Comparison of ENCODE assay signal across 23 cellular contexts in the genomic region with DNA sequence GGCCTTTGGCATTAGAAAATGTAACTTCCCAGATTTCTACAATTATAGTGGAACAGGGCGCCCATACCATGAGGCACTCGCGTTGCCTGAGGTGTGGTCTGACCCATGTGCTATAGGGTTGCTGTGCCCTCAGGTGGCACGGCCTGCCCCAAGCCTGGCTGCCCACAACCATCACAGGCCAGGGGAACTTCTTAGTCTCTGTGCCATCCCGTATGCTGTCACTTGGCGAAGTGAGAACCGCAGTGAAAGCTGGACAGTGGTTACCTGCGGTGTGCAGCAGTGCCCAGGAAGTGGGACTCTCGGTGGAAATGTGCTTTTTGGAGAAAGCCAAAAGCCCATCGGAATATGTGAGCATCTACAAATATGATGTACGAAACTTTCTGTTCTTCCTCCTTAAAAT.
"Had no signal": no experiment of that assay in that cellular context is flagged by ENCODE, and none has a peak within 500 bp of the region (broad histone marks: within the 10 kb centered on the region; RNA-seq: fewer than 3 reads in every experiment).

No MANE protein-coding gene starts in this region.

- H3K36me3 Mint-ChIP-seq: stimulated activated effector memory CD8-positive, alpha-beta T cell treated with anti-CD3 and anti-CD28 coated beads, Interleukin-12 subunit alpha, Interleukin-12 subunit beta, amount 100 ng/mL, for 72 hours had no signal

- ATAC-seq: activated CD4-positive, CD25-positive, alpha-beta regulatory T cell treated with anti-CD3 and anti-CD28 coated beads, Interleukin-2, amount 50 U/mL, for 24 hours; esophagus mucosa; heart left ventricle; natural killer cell treated with Interleukin-12 subunit alpha and Interleukin-12 subunit beta and Interleukin-15 and Interleukin-18, amount 100 ng/mL, for 72 hours; right lobe of liver; stimulated activated effector memory CD8-positive, alpha-beta T cell treated with anti-CD3 and anti-CD28 coated beads, Interleukin-12 subunit alpha, Interleukin-12 subunit beta, amount 100 ng/mL, for 72 hours had no signal

- H3K27me3 Mint-ChIP-seq: activated CD4-positive, alpha-beta T cell treated with anti-CD3 and anti-CD28 coated beads, Interleukin-2, amount 10 ng/mL, durations not matched to agents 24 days and 14 days; memory B cell; progenitor cell of endocrine pancreas had no signal

- H3K9me3 Mint-ChIP-seq: activated CD4-positive, alpha-beta memory T cell treated with anti-CD3 and anti-CD28 coated beads, Interleukin-2, amount 10 ng/mL, durations not matched to agents 7 days and 5 days; activated CD4-positive, alpha-beta T cell treated with anti-CD3 and anti-CD28 coated beads, Interleukin-2, amount 10 ng/mL, durations not matched to agents 24 days and 14 days; endodermal cell; immature natural killer cell; memory B cell; natural killer cell treated with Interleukin-12 subunit alpha and Interleukin-12 subunit beta and Interleukin-15 and Interleukin-18, amount 100 ng/mL, for 72 hours; stimulated activated effector memory CD8-positive, alpha-beta T cell treated with anti-CD3 and anti-CD28 coated beads, Interleukin-12 subunit alpha, Interleukin-12 subunit beta, amount 100 ng/mL, for 72 hours had no signal

- H3K36me3 ChIP-seq: heart left ventricle, right lobe of liver, WERI-Rb-1 had no signal

- H3K4me1 Mint-ChIP-seq: endodermal cell had no signal

- H3K9me3 ChIP-seq: heart left ventricle, right lobe of liver, SK-N-SH, tibial nerve had no signal

- H3K27me3 ChIP-seq: heart left ventricle, right lobe of liver, tibial nerve had no signal

- H3K4me1 ChIP-seq: heart left ventricle, right lobe of liver, tibial nerve had no signal

- DNase-seq: activated CD4-positive, alpha-beta memory T cell treated with anti-CD3 and anti-CD28 coated beads, Interleukin-2, amount 10 ng/mL, durations not matched to agents 7 days and 5 days; activated CD4-positive, alpha-beta T cell treated with anti-CD3 and anti-CD28 coated beads, Interleukin-2, amount 10 ng/mL, durations not matched to agents 24 days and 14 days; amygdala; central memory CD4-positive, alpha-beta T cell; endodermal cell; foreskin fibroblast; heart left ventricle; hypothalamus; immature natural killer cell; SK-N-SH; stimulated activated CD4-positive, alpha-beta T cell treated with anti-CD3 and anti-CD28 coated beads, Interleukin-4, amount 100 ng/mL, for 1 hour; SW 1271; T1000 had no signal

- H3K4me3 Mint-ChIP-seq: activated CD4-positive, alpha-beta memory T cell treated with anti-CD3 and anti-CD28 coated beads, Interleukin-2, amount 10 ng/mL, durations not matched to agents 7 days and 5 days; activated CD4-positive, alpha-beta T cell treated with anti-CD3 and anti-CD28 coated beads, Interleukin-2, amount 10 ng/mL, durations not matched to agents 24 days and 14 days; endodermal cell; immature natural killer cell; memory B cell; natural killer cell treated with Interleukin-12 subunit alpha and Interleukin-12 subunit beta and Interleukin-15 and Interleukin-18, amount 100 ng/mL, for 72 hours; stimulated activated effector memory CD8-positive, alpha-beta T cell treated with anti-CD3 and anti-CD28 coated beads, Interleukin-12 subunit alpha, Interleukin-12 subunit beta, amount 100 ng/mL, for 72 hours; T-helper 1 cell treated with Interleukin-12 subunit alpha and Interleukin-12 subunit beta and Interleukin-4 antibody, amounts not matched to agents 30 μg/mL and 1 μg/mL, for 36 hours had no signal

- H3K4me3 ChIP-seq: heart left ventricle, right lobe of liver, tibial nerve had no signal

- H3K27ac ChIP-seq: heart left ventricle, right lobe of liver, tibial nerve, WERI-Rb-1 had no signal

- H3K27ac Mint-ChIP-seq: activated CD4-positive, alpha-beta memory T cell treated with anti-CD3 and anti-CD28 coated beads, Interleukin-2, amount 10 ng/mL, durations not matched to agents 7 days and 5 days; activated CD4-positive, alpha-beta T cell treated with anti-CD3 and anti-CD28 coated beads, Interleukin-2, amount 10 ng/mL, durations not matched to agents 24 days and 14 days; endodermal cell; memory B cell; progenitor cell of endocrine pancreas; stimulated activated effector memory CD8-positive, alpha-beta T cell treated with anti-CD3 and anti-CD28 coated beads, Interleukin-12 subunit alpha, Interleukin-12 subunit beta, amount 100 ng/mL, for 72 hours; T-helper 1 cell treated with Interleukin-12 subunit alpha and Interleukin-12 subunit beta and Interleukin-4 antibody, amounts not matched to agents 30 μg/mL and 1 μg/mL, for 36 hours had no signal
